Comparison of ENCODE assay signal across 8 cellular contexts in genomic region chr4:39699676-39700409, GRCh38. TPM values are rescaled to one million over a fixed set of nuclear protein-coding genes. Genes with fewer than 3 reads are reported as not detected.
DNase-seq lines count a peak whose midpoint lies in the region; ATAC-seq and TF ChIP-seq lines count a peak whose summit lies in the region.

No MANE protein-coding gene starts in this region.

- H3K36me3 ChIP-seq in osteoblast (ENCODE audit: insufficient read depth, low read length): peaks cover 18% of the 10 kb centered on the region

- no peak for TF ChIP-seq POLR2A in NB4 (IDR thresholded peaks at IDR 0.05; ENCODE audit: extremely low read depth, insufficient read length)

- no peak for TF ChIP-seq CTCF in NB4 (IDR thresholded peaks at IDR 0.05; ENCODE audit: low read depth, low read length)
- no peak for TF ChIP-seq CTCF in osteoblast (IDR thresholded peaks at IDR 0.05; ENCODE audit: extremely low read depth, low read depth, low read length)

- H3K27ac ChIP-seq in osteoblast (ENCODE audit: low read depth, low read length): peak overlapping the region; percentile 90

- no peaks in the 10 kb centered on the region for H3K9me3 ChIP-seq in osteoblast (ENCODE audit: low read depth, low read length)

- ATAC-seq in GM18873 (IDR thresholded peaks at IDR 0.05; ENCODE audit: low FRiP score, unreplicated experiment): no peak
- ATAC-seq in HG02852 (IDR thresholded peaks at IDR 0.05; ENCODE audit: unreplicated experiment): no peak

- peak; percentile 55 for DNase-seq in ELR (ENCODE audit: low read depth)
- peak; percentile 63 for DNase-seq in NB4 (ENCODE audit: low read depth)
- DNase-seq in dermis microvascular lymphatic vessel endothelial cell (ENCODE audit: low read depth in 2 of 2): peak; percentile 56 to 66
- peak; percentile 80 for DNase-seq in osteoblast (ENCODE audit: insufficient read length, low spot score, missing footprints)
- no peak for DNase-seq in NCI-H2196 (lab: John Stamatoyannopoulos, UW; ENCODE audit: unreplicated experiment)
- no peak for DNase-seq in retina

- peak overlapping the region; percentile 83 for H3K4me3 ChIP-seq in NB4 (ENCODE audit: low read depth, low read length)
- H3K4me3 ChIP-seq in osteoblast (ENCODE audit: insufficient read depth, low read length): peak overlapping the region; percentile 96

- H3K27me3 ChIP-seq in osteoblast (ENCODE audit: insufficient read depth, low read length): no peaks in the 10 kb centered on the region

- H3K4me2 ChIP-seq in osteoblast (ENCODE audit: insufficient read depth, low read length): peak overlapping the region; percentile 88

- peaks cover 50% of the 10 kb centered on the region for H4K20me1 ChIP-seq in osteoblast (ENCODE audit: insufficient read depth, low read length)

- H3K4me1 ChIP-seq in osteoblast (ENCODE audit: insufficient read depth, low read length): peaks cover 32% of the 10 kb centered on the region

- peaks cover 75% of the 10 kb centered on the region for H3K79me2 ChIP-seq in osteoblast (ENCODE audit: insufficient read depth, low read length)

- no peak overlapping the region for H2AFZ ChIP-seq in osteoblast (ENCODE audit: low read length)

RNA-seq across cellular contexts. Expression of gene UBE2K, which starts 1.9 kb away (rescaled TPM):
- 13.7 and 16.2 TPM in 2 replicates for total RNA-seq in dermis microvascular lymphatic vessel endothelial cell
- total RNA-seq in osteoblast: 19.2 and 19.4 TPM in 2 replicates

Comparison
In these comparisons a context has a peak if more than half of its experiments do, and no peak if none do; other contexts are left out.
1. DNase-seq: peak in ELR (single experiment), NB4 (single experiment), dermis microvascular lymphatic vessel endothelial cell (2 of 2) and osteoblast (single experiment); none in NCI-H2196 (single experiment) and retina (single experiment).